ENCODE assay signal across 23 cellular contexts in genomic region chr11:109059402-109059801, GRCh38.
"Had no signal": no experiment of that assay in that cellular context is flagged by ENCODE, and none has a peak within 500 bp of the region (broad histone marks: within the 10 kb centered on the region; RNA-seq: fewer than 3 reads in every experiment).

No MANE protein-coding gene starts in this region.

- H3K4me3 ChIP-seq: Peyer's patch, SJCRH30 had no signal

- H3K27ac ChIP-seq: Peyer's patch, SJCRH30 had no signal

- H3K36me3 ChIP-seq: Peyer's patch, SJCRH30 had no signal

- DNase-seq: IMR-90; Kasumi-1; KG1; NCI-H1048; NCI-H1105; NCI-H1417; NCI-H1436 treated with DMSO at 0.1 percent for 48 hours; NCI-H1694; NCI-H187 treated with DMSO at 0.1 percent for 48 hours; NCI-H2029 treated with DMSO at 0.1 percent for 48 hours; NCI-H2171 treated with DMSO at 0.1 percent for 48 hours; NCI-H345; NCI-H446 treated with DMSO at 0.1 percent for 48 hours; NCI-H510A treated with DMSO at 0.1 percent for 48 hours; NCI-H69; NCI-H774; NK-92 treated with Interleukin-12 subunit alpha and Interleukin-12 subunit beta, amount 100 ng/mL, for 24 hours; PC-3; Peyer's patch; SHP77 treated with DMSO at 0.1 percent for 48 hours; SJCRH30 had no signal

- ATAC-seq: PC-3, Right ventricle myocardium inferior, SK-N-SH treated with all-trans-retinoic acid at 6 μM for 48 hours had no signal

- H3K9me3 ChIP-seq: Peyer's patch, SJCRH30 had no signal

- H3K4me1 ChIP-seq: Peyer's patch, SJCRH30 had no signal

- H3K27me3 ChIP-seq: Peyer's patch, SJCRH30 had no signal
